ENCODE assay signal across 23 cellular contexts in the genomic region with DNA sequence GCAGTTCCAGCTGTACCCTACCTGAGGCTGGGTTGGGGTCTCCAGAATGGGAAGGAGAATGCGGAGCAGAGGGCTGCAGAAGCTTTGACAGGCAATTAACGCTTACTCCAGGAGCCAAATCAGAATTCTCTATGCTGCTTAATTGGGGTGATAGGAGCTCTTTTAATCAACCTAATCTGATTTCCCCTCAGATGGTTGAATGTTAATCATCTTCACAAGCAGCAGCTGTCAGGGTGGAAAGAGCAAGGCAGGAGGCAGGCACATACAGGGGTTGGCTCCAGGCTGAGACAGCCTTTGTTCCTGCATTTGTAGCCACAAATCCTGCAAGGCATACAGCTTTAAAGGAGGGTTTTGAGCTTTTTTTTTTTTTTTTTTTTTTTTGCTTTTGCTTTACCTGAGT. TPM values are rescaled to one million over a fixed set of nuclear protein-coding genes. Genes with fewer than 3 reads are reported as not detected.
DNase-seq lines count a peak whose midpoint lies in the region; ATAC-seq and TF ChIP-seq lines count a peak whose summit lies in the region.
"Had no signal": no experiment of that assay in that cellular context is flagged by ENCODE, and none has a peak within 500 bp of the region (broad histone marks: within the 10 kb centered on the region; RNA-seq: fewer than 3 reads in every experiment).

No MANE protein-coding gene starts in this region.

- no peak overlapping the region for H2BK15ac ChIP-seq in mesendoderm (replicated peaks; ENCODE audit: low read depth)

- H2BK5ac ChIP-seq in mesendoderm (ENCODE audit: low read length), result no peak overlapping the region

- H3K27ac Mint-ChIP-seq in activated CD4-positive, alpha-beta T cell treated with anti-CD3 and anti-CD28 coated beads, Interleukin-2, amount 10 ng/mL, durations not matched to agents 7 days and 5 days, result no peak overlapping the region
- H3K27ac Mint-ChIP-seq: CD4-positive, CD25-positive, alpha-beta regulatory T cell had no signal

- H3K4me3 ChIP-seq in RWPE2 (ENCODE audit: severe bottlenecking), result no peak overlapping the region
- H3K4me3 ChIP-seq in mesendoderm (ENCODE audit: low read length), result no peak overlapping the region
- no peak overlapping the region for H3K4me3 ChIP-seq in sigmoid colon
- H3K4me3 ChIP-seq: MG63 had no signal

- H3K56ac ChIP-seq in mesendoderm (ENCODE audit: low read length), result no peak overlapping the region

- no peaks in the 10 kb centered on the region for H3K36me3 Mint-ChIP-seq in activated CD4-positive, alpha-beta T cell treated with anti-CD3 and anti-CD28 coated beads, Interleukin-2, amount 10 ng/mL, durations not matched to agents 7 days and 5 days (ENCODE audit: low read depth)
- H3K36me3 Mint-ChIP-seq: CD4-positive, CD25-positive, alpha-beta regulatory T cell had no signal

- no peak overlapping the region for H3K9ac ChIP-seq in mesendoderm (ENCODE audit: low read length)

- no peak for TF ChIP-seq EP300 in sigmoid colon (IDR thresholded peaks at IDR 0.05)

- CTCF ChIA-PET in HEK293T (lab: Yijun Ruan, JAX), result interaction anchor here (1.5 kb wide), 1 partner anchor 62 kb away, joined by 4 read pairs; no protein-coding TSS in a partner anchor
- CTCF ChIA-PET in activated CD4-positive, alpha-beta T cell treated with anti-CD3 and anti-CD28 coated beads, Interleukin-2, amount 10 ng/mL, durations not matched to agents 7 days and 5 days (lab: Charles Lee), result interaction anchor here (0.6 to 1.4 kb wide), 4 partner anchors 20 to 481 kb away, joined by 3 to 6 read pairs (median 4); no protein-coding TSS in a partner anchor

- H3K36me3 ChIP-seq in RWPE2 (ENCODE audit: low read depth) (no peaks in the 10 kb centered on the region), mesendoderm (ENCODE audit: control insufficient read depth, insufficient read depth, low read length) (no peaks in the 10 kb centered on the region), sigmoid colon (no peaks in the 10 kb centered on the region)
- H3K36me3 ChIP-seq: BE2C, MG63 had no signal

- intact Hi-C loops in sigmoid colon (cut with DNase I), result no loop called here

- no peaks in the 10 kb centered on the region for H3K9me3 Mint-ChIP-seq in activated CD4-positive, alpha-beta T cell treated with anti-CD3 and anti-CD28 coated beads, Interleukin-2, amount 10 ng/mL, durations not matched to agents 7 days and 5 days
- H3K9me3 Mint-ChIP-seq: CD4-positive, CD25-positive, alpha-beta regulatory T cell had no signal

- H3K4ac ChIP-seq in mesendoderm (ENCODE audit: low read depth, low read length), result no peak overlapping the region

- H2BK120ac ChIP-seq in mesendoderm (ENCODE audit: low read depth, low read length), result no peak overlapping the region

- ATAC-seq in RWPE2 (ENCODE audit: low read depth), result no peak

- H3K4me2 ChIP-seq in mesendoderm (ENCODE audit: low read length), result no peak overlapping the region

- TF ChIP-seq CTCF in RWPE2 (IDR thresholded peaks at IDR 0.05; ENCODE audit: poor library complexity, severe bottlenecking) (no peak), sigmoid colon (IDR thresholded peaks at IDR 0.05) (no peak)

- no peak overlapping the region for H2AK5ac ChIP-seq in mesendoderm (ENCODE audit: low read length)

- POLR2A ChIA-PET in HEK293T (lab: Yijun Ruan, JAX), result interaction anchor here (0.8 to 2.7 kb wide), 2 partner anchors 24 to 96 kb away, joined by 3 to 8 read pairs; a partner anchor contains a TSS
- POLR2A ChIA-PET in activated CD4-positive, alpha-beta T cell treated with anti-CD3 and anti-CD28 coated beads, Interleukin-2, amount 10 ng/mL, durations not matched to agents 7 days and 5 days (lab: Charles Lee), result interaction anchor here (0.6 kb wide), 1 partner anchor 89 kb away, joined by 4 read pairs; no protein-coding TSS in a partner anchor

- H3K4me1 ChIP-seq in RWPE2 (ENCODE audit: insufficient read depth, poor library complexity, severe bottlenecking) (no peaks in the 10 kb centered on the region), mesendoderm (ENCODE audit: control insufficient read depth, low read depth, low read length) (peaks cover 11% of the 10 kb centered on the region), sigmoid colon (peaks cover 0 to 41% (median 32%) of the 10 kb centered on the region in 4 donors)

- H3K4me1 Mint-ChIP-seq in activated CD4-positive, alpha-beta T cell treated with anti-CD3 and anti-CD28 coated beads, Interleukin-2, amount 10 ng/mL, durations not matched to agents 7 days and 5 days, result no peaks in the 10 kb centered on the region

- no peak overlapping the region for H4K5ac ChIP-seq in mesendoderm (ENCODE audit: low read length)

- no peaks in the 10 kb centered on the region for H3K27me3 Mint-ChIP-seq in activated CD4-positive, alpha-beta T cell treated with anti-CD3 and anti-CD28 coated beads, Interleukin-2, amount 10 ng/mL, durations not matched to agents 7 days and 5 days

- TF ChIP-seq POLR2A in sigmoid colon (IDR thresholded peaks at IDR 0.05), result no peak

- H3K18ac ChIP-seq in mesendoderm (ENCODE audit: low read length), result no peak overlapping the region

- no peak overlapping the region for H3K27ac ChIP-seq in RWPE2 (ENCODE audit: poor library complexity, severe bottlenecking)
- H3K27ac ChIP-seq in mesendoderm (ENCODE audit: low read depth, low read length), result no peak overlapping the region
- no peak overlapping the region for H3K27ac ChIP-seq in sigmoid colon

- H3K4me3 Mint-ChIP-seq in activated CD4-positive, alpha-beta T cell treated with anti-CD3 and anti-CD28 coated beads, Interleukin-2, amount 10 ng/mL, durations not matched to agents 7 days and 5 days, result no peak overlapping the region
- H3K4me3 Mint-ChIP-seq: CD4-positive, CD25-positive, alpha-beta regulatory T cell had no signal

- H3K9me3 ChIP-seq in RWPE2 (ENCODE audit: severe bottlenecking) (no peaks in the 10 kb centered on the region), sigmoid colon (no peaks in the 10 kb centered on the region)
- H3K9me3 ChIP-seq: BE2C, MG63 had no signal

- no peaks in the 10 kb centered on the region for H3K79me2 ChIP-seq in mesendoderm (ENCODE audit: control insufficient read depth, insufficient read depth, low read length)

- WGBS in mesendoderm (ENCODE audit: extremely low coverage, insufficient coverage, low lambda C conversion rate), result no CpG with 5 or more reads among the region's 2 CpGs
- 92 to 99% methylated on average over 2 of the region's 2 CpGs for WGBS in sigmoid colon, 2 donors

- H3K27me3 ChIP-seq in RWPE2 (ENCODE audit: insufficient read depth, poor library complexity, severe bottlenecking), result no peaks in the 10 kb centered on the region
- H3K27me3 ChIP-seq in mesendoderm (ENCODE audit: insufficient read depth, low read length, poor library complexity), result no peaks in the 10 kb centered on the region
- no peaks in the 10 kb centered on the region for H3K27me3 ChIP-seq in sigmoid colon
- H3K27me3 ChIP-seq: BE2C, MG63 had no signal

- DNase-seq in NCI-H2171 treated with DMSO at 0.1 percent for 48 hours (lab: John Stamatoyannopoulos, UW) (peak; percentile 50), NCI-H2171 (lab: John Stamatoyannopoulos, UW) (no peak), RWPE2 (ENCODE audit: low spot score) (peak; percentile 24), mesendoderm (peak; percentile 75), sigmoid colon (peak; percentile 34), HEK293T (ENCODE audit: extremely low spot score) (no peak), NOMO-1 (lab: John Stamatoyannopoulos, UW; ENCODE audit: unreplicated experiment in 2 of 2) (no peak)
- no peak for DNase-seq in activated CD4-positive, alpha-beta T cell treated with anti-CD3 and anti-CD28 coated beads, Interleukin-2, amount 10 ng/mL, durations not matched to agents 7 days and 5 days
- DNase-seq: BE2C; CD4-positive, CD25-positive, alpha-beta regulatory T cell; DMS79; H7; IMR-90; Karpas-422; MG63; NCI-H1092; NCI-H146; NCI-H2081 treated with DMSO at 0.1 percent for 48 hours; NCI-H226; NCI-H526 treated with DMSO at 0.1 percent for 48 hours; SHP77; T-helper 1 cell had no signal

- H4K8ac ChIP-seq in mesendoderm (ENCODE audit: low read depth, low read length), result no peak overlapping the region

- H3K79me1 ChIP-seq in mesendoderm (ENCODE audit: low read length), result no peaks in the 10 kb centered on the region

- no peak overlapping the region for H3K23ac ChIP-seq in mesendoderm (ENCODE audit: low read length)

TF ChIP-seq in HEK293T, 16 proteins besides CTCF, POLR2A, EP300 and RAD21:
- TF ChIP-seq ELF4 (IDR thresholded peaks at IDR 0.05) (no peak), HDGF (IDR thresholded peaks at IDR 0.05; ENCODE audit: borderline replicate concordance) (no peak)
- TF ChIP-seq, protein P1, sequence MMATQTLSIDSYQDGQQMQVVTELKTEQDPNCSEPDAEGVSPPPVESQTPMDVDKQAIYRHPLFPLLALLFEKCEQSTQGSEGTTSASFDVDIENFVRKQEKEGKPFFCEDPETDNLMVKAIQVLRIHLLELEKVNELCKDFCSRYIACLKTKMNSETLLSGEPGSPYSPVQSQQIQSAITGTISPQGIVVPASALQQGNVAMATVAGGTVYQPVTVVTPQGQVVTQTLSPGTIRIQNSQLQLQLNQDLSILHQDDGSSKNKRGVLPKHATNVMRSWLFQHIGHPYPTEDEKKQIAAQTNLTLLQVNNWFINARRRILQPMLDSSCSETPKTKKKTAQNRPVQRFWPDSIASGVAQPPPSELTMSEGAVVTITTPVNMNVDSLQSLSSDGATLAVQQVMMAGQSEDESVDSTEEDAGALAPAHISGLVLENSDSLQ (IDR thresholded peaks at IDR 0.05), result no peak

RNA-seq across cellular contexts. Expression of a gene that starts 2.6 kb away (rescaled TPM):
- polyA plus RNA-seq in mesendoderm (2013, experiment 1 of 2), result not detected
- not detected for polyA plus RNA-seq in mesendoderm (2013, experiment 2 of 2)
- total RNA-seq in sigmoid colon, result 100 to 1,000 TPM in 2 of 4 donors, 10 to 100 TPM in 2; 26.7 to 205 (median 70.4) TPM
- polyA plus RNA-seq in sigmoid colon, result 1 to 10 TPM in 2 of 3 donors, under 1 TPM in 1; 0.92 to 5.4 (median 1.2) TPM
- total RNA-seq in activated CD4-positive, alpha-beta T cell treated with anti-CD3 and anti-CD28 coated beads, Interleukin-2, amount 10 ng/mL, durations not matched to agents 7 days and 5 days, result under 1 TPM; 0.04 to 0.12 TPM
- total RNA-seq: A172, H7 had no signal
- polyA plus RNA-seq: CD4-positive, CD25-positive, alpha-beta regulatory T cell had no signal

RNA-seq across cellular contexts. Expression of a gene that starts 23.5 kb away (rescaled TPM):
- polyA plus RNA-seq in mesendoderm (2013, experiment 1 of 2), result 20.4 TPM
- 21.9 TPM for polyA plus RNA-seq in mesendoderm (2013, experiment 2 of 2)
- total RNA-seq in sigmoid colon, result 10 to 100 TPM; 39.9 to 71.4 (median 47.1) TPM
- polyA plus RNA-seq in sigmoid colon, result 10 to 100 TPM; 16.4 to 22.2 (median 21.3) TPM
- 10 to 100 TPM; 44.9 to 47.3 TPM for total RNA-seq in activated CD4-positive, alpha-beta T cell treated with anti-CD3 and anti-CD28 coated beads, Interleukin-2, amount 10 ng/mL, durations not matched to agents 7 days and 5 days

Comparison
In these comparisons a context has a peak if more than half of its experiments do, and no peak if none do; other contexts are left out.
1. DNase-seq: peak in NCI-H2171 treated with DMSO at 0.1 percent for 48 hours (single experiment), RWPE2 (single experiment), mesendoderm (single experiment) and sigmoid colon (single experiment); none in NCI-H2171 (single experiment), HEK293T (single experiment), NOMO-1 (0 of 2) and activated CD4-positive, alpha-beta T cell treated with anti-CD3 and anti-CD28 coated beads, Interleukin-2, amount 10 ng/mL, durations not matched to agents 7 days and 5 days (single experiment).
2. RNA of a gene that starts 2.6 kb away (total RNA-seq): 26.7 to 205 TPM in sigmoid colon; 0.04 to 0.12 TPM in activated CD4-positive, alpha-beta T cell treated with anti-CD3 and anti-CD28 coated beads, Interleukin-2, amount 10 ng/mL, durations not matched to agents 7 days and 5 days; every median in the first group is over 10 times any median in the second.